1 cellular context compared by ENCODE assay signal in the genomic region with DNA sequence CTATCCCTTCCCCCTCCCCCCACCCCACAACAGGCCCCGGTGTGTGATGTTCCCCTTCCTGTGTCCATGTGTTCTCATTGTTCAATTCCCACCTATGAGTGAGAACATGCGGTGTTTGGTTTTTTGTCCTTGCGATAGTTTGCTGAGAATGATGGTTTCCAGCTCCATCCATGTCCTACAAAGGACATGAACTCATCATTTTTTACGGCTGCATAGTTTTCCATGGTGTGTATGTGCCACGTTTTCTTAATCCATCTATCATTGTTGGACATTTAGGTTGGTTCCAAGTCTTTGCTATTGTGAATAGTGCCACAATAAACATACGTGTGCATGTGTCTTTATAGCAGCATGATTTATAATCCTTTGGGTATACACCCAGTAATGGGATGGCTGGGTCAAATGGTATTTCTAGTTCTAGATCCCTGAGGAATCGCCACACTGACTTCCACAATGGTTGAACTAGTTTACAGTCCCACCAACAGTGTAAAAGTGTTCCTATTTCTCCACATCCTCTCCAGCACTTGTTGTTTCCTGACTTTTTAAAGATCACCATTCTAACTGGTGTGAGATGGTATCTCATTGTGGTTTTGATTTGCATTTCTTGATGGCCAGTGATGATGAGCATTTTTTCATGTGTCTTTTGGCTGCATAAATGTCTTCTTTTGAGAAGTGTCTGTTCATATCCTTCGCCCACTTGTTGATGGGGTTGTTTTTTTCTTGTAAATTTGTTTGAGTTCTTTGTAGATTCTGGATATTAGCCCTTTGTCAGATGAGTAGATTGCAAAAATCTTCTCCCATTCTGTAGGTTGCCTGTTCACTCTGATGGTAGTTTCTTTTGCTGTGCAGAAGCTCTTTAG. TPM values are rescaled to one million over a fixed set of nuclear protein-coding genes. Genes with fewer than 3 reads are reported as not detected.
"Had no signal": no experiment of that assay in that cellular context is flagged by ENCODE, and none has a peak within 500 bp of the region (broad histone marks: within the 10 kb centered on the region; RNA-seq: fewer than 3 reads in every experiment).

No MANE protein-coding gene starts in this region.

RNA-seq across cellular contexts. Expression of gene TLCD1, which starts 10.1 kb away (rescaled TPM):
- total RNA-seq: mononuclear cell had no signal
